Comparison of ENCODE assay signal across 8 cellular contexts in the genomic region with DNA sequence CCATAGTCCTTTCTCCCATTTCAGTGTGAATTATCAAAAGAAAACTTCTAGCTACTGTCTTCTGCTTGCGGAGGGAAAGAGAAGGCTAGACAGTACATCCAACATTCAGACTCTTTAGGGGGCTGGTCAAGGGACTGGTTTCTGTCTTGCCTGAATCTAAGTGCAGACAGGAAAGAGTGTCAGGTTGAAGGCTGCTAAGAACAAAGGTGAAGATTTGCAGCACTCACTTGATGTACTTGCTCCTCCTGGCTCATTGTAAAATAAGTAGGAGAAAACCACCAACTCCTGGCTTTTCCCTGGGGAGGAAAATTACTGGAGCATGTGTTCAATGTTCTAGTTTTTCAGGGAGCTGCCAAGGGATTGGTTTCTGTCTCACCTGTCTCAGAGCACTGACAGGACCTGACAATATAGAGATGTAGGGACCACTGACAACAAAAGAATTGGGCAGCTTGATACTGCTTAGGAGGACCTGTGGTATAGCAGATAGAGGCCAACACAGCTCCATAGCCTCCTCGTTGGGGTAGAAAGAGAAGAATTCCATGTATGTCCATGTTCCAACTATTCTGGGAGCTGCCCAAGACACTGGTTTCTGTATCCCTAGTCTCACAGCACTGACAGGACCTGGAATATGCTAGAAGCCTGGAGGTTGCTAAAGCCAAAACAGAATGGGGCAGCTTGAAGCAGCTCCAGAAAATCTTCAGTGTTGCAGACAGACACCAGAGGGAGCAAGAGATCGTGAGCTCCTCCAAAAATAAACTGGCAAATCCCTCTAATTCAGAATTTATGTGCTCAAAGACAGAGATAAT. TPM values are rescaled to one million over a fixed set of nuclear protein-coding genes. Genes with fewer than 3 reads are reported as not detected.
DNase-seq lines count a peak whose midpoint lies in the region; TF ChIP-seq lines count a peak whose summit lies in the region.

No MANE protein-coding gene starts in this region.

- H3K27ac Mint-ChIP-seq in activated naive CD4-positive, alpha-beta T cell treated with anti-CD3 and anti-CD28 coated beads for 36 hours = no peak overlapping the region
- no peak overlapping the region for H3K27ac Mint-ChIP-seq in mesothelial cell of epicardium

- CTCF ChIA-PET in activated naive CD4-positive, alpha-beta T cell treated with anti-CD3 and anti-CD28 coated beads for 36 hours (lab: Charles Lee) = interaction anchor here (0.7 to 2.0 kb wide), 8 partner anchors 11 to 143 kb away, joined by 3 to 12 read pairs (median 3); no protein-coding TSS in a partner anchor

- no peak overlapping the region for H3K4me3 ChIP-seq in choroid plexus epithelial cell (ENCODE audit: low read depth, low read length)

- peaks cover 11% of the 10 kb centered on the region for H3K27me3 Mint-ChIP-seq in activated naive CD4-positive, alpha-beta T cell treated with anti-CD3 and anti-CD28 coated beads for 36 hours (ENCODE audit: low read depth)
- H3K27me3 Mint-ChIP-seq in mesothelial cell of epicardium (ENCODE audit: low read depth) = no peaks in the 10 kb centered on the region

- no peak overlapping the region for H3K4me3 Mint-ChIP-seq in activated naive CD4-positive, alpha-beta T cell treated with anti-CD3 and anti-CD28 coated beads for 36 hours
- H3K4me3 Mint-ChIP-seq in mesothelial cell of epicardium = no peak overlapping the region

- intact Hi-C loops in activated naive CD4-positive, alpha-beta T cell treated with anti-CD3 and anti-CD28 coated beads for 36 hours (cut with micrococcal nuclease) = loop anchor here (1.0 to 10.0 kb wide), 4 partner anchors 27 to 686 kb away; no protein-coding TSS in a partner anchor

- no peaks in the 10 kb centered on the region for H3K36me3 Mint-ChIP-seq in activated naive CD4-positive, alpha-beta T cell treated with anti-CD3 and anti-CD28 coated beads for 36 hours (ENCODE audit: low read depth)
- H3K36me3 Mint-ChIP-seq in mesothelial cell of epicardium = no peaks in the 10 kb centered on the region

- peak; percentile 87 for TF ChIP-seq CTCF in choroid plexus epithelial cell (conservative IDR thresholded peaks at IDR 0.05; ENCODE audit: low read depth, low read length)
- peak; percentile 52 for TF ChIP-seq CTCF in mesothelial cell of epicardium (IDR thresholded peaks at IDR 0.05; ENCODE audit: unreplicated experiment)

- no peaks in the 10 kb centered on the region for H3K4me1 Mint-ChIP-seq in activated naive CD4-positive, alpha-beta T cell treated with anti-CD3 and anti-CD28 coated beads for 36 hours (ENCODE audit: low read depth)
- peaks cover 11% of the 10 kb centered on the region for H3K4me1 Mint-ChIP-seq in mesothelial cell of epicardium

- DNase-seq in activated naive CD4-positive, alpha-beta T cell treated with anti-CD3 and anti-CD28 coated beads for 36 hours = peak; percentile 30
- no peak for DNase-seq in activated naive CD4-positive, alpha-beta T cell treated with anti-CD3 and anti-CD28 coated beads, Interleukin-2, amount 50 U/mL, for 16 hours
- DNase-seq in LHCN-M2 (ENCODE audit: low read depth) = peak; percentile 47
- DNase-seq in choroid plexus epithelial cell (ENCODE audit: low read depth) = peak; percentile 73
- DNase-seq in mesothelial cell of epicardium (ENCODE audit: low spot score in 2 of 2, unreplicated experiment in 2 of 2) = no peak
- no peak for DNase-seq in GM19240 (ENCODE audit: insufficient read length, low spot score)
- no peak for DNase-seq in NCI-H2029 (lab: John Stamatoyannopoulos, UW)
- DNase-seq in NCI-H1092 (lab: John Stamatoyannopoulos, UW) = no peak

- H3K9me3 Mint-ChIP-seq in activated naive CD4-positive, alpha-beta T cell treated with anti-CD3 and anti-CD28 coated beads for 36 hours = no peaks in the 10 kb centered on the region
- H3K9me3 Mint-ChIP-seq in mesothelial cell of epicardium = peaks cover 2% of the 10 kb centered on the region

RNA-seq across cellular contexts. Expression of gene MMP12, which starts 39.7 kb away (rescaled TPM):
- not detected for total RNA-seq in activated naive CD4-positive, alpha-beta T cell treated with anti-CD3 and anti-CD28 coated beads for 36 hours
- total RNA-seq in LHCN-M2 (2014; rRNA removed) (0.19 TPM in 1 of 2 replicates, not detected in the other), mesothelial cell of epicardium (not detected in 3 replicates)
- not detected for polyA plus RNA-seq in LHCN-M2 (2012)

RNA-seq across cellular contexts. Expression of gene MMP13, which starts 41.1 kb away (rescaled TPM):
- not detected for total RNA-seq in activated naive CD4-positive, alpha-beta T cell treated with anti-CD3 and anti-CD28 coated beads for 36 hours
- total RNA-seq in LHCN-M2 (2014; rRNA removed) (0.13 TPM in 1 of 2 replicates, not detected in the other), mesothelial cell of epicardium (not detected in 3 replicates)
- not detected for polyA plus RNA-seq in LHCN-M2 (2012)

Comparison
In these comparisons a context has a peak if more than half of its experiments do, and no peak if none do; other contexts are left out.
1. DNase-seq: peak in activated naive CD4-positive, alpha-beta T cell treated with anti-CD3 and anti-CD28 coated beads for 36 hours (single experiment), LHCN-M2 (single experiment) and choroid plexus epithelial cell (single experiment); none in activated naive CD4-positive, alpha-beta T cell treated with anti-CD3 and anti-CD28 coated beads, Interleukin-2, amount 50 U/mL, for 16 hours (single experiment), mesothelial cell of epicardium (0 of 2), GM19240 (single experiment), NCI-H2029 (single experiment) and NCI-H1092 (single experiment).